16 cellular contexts compared by ENCODE assay signal in the genomic region with DNA sequence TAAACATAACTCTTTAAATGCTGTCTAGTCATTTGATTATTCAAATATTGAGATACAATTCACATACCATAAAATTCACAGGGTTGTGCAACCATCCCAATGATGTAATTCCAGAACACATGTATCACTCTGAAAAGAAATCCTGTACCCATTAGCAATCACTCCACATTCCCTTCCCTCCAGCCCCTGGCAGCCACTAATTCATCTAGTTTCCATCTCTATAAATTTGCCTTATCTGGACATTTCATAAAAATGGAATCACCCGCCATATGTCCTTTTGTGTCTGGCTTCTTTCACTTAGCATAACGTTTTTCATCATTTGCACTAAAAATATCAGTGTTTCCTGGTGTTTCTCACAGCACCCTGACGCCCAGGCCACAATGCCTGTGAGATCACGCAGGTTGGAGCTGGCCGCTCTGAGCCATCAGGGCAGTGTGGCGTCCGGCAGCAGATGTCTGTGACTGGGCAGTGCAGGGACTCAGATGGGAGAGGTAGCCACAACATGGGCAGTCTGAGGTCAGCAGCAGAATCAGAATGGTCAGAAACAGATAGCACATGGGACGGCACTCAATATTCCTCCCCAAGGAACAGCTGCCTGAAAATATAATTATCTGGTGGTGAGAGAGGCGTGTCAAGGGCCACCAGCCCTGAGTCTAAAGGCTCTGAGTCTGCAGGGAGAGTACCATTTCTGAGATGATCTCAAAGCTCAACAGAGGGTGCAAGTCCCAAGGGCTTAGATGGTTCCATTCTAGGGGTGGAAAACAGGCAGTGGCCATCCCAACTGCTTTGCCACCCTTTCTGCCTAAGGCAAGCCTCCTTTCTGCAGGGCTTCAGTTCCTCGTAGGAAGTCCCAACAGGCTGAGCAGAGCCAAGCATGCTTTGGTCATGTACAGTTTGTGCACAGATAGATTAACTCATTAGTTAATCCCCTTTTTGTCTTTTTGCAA.
DNase-seq lines count a peak whose midpoint lies in the region; ATAC-seq and TF ChIP-seq lines count a peak whose summit lies in the region.
"Had no signal": no experiment of that assay in that cellular context is flagged by ENCODE, and none has a peak within 500 bp of the region (broad histone marks: within the 10 kb centered on the region; RNA-seq: fewer than 3 reads in every experiment).

No MANE protein-coding gene starts in this region.

- WGBS in hepatocyte (ENCODE audit: low lambda C conversion rate, missing lambda C conversion rate) = 64% methylated on average over 10 of the region's 10 CpGs

- peaks cover 3 to 12% (median 5%) of the 10 kb centered on the region in 3 donors for H3K4me1 Mint-ChIP-seq in CD8-positive, alpha-beta memory T cell

- no peaks in the 10 kb centered on the region for H3K9me3 ChIP-seq in adipocyte (ENCODE audit: control insufficient read depth, low read length)
- no peaks in the 10 kb centered on the region for H3K9me3 ChIP-seq in hepatocyte (ENCODE audit: low read depth)
- H3K9me3 ChIP-seq in CD8-positive, alpha-beta memory T cell (ENCODE audit: low read length) = no peaks in the 10 kb centered on the region

- peaks cover 0 to 3% (median 0%) of the 10 kb centered on the region in 3 donors for H3K36me3 Mint-ChIP-seq in CD8-positive, alpha-beta memory T cell

- no peaks in the 10 kb centered on the region for H4K20me1 ChIP-seq in hepatocyte (ENCODE audit: insufficient read depth, poor library complexity, severe bottlenecking)

- H3K79me2 ChIP-seq in hepatocyte = no peaks in the 10 kb centered on the region

- peaks cover 28% of the 10 kb centered on the region for H3K4me1 ChIP-seq in adipocyte (ENCODE audit: control insufficient read depth, insufficient read depth, low read length)
- H3K4me1 ChIP-seq in hepatocyte (ENCODE audit: insufficient read depth) = no peaks in the 10 kb centered on the region
- H3K4me1 ChIP-seq in CD8-positive, alpha-beta memory T cell (ENCODE audit: insufficient read depth, low read length) = no peaks in the 10 kb centered on the region

- CTCF ChIA-PET in CD8-positive, alpha-beta memory T cell (lab: Charles Lee) = no interaction called here

- peak; percentile 70 for DNase-seq in AG09309 (ENCODE audit: low read depth)
- DNase-seq in GM04504 (ENCODE audit: low read depth) = peak; percentile 55
- DNase-seq in adipocyte (ENCODE audit: low read depth) = peak; percentile 86
- peak; percentile 35 for DNase-seq in islet precursor cell
- no peak for DNase-seq in hepatocyte (ENCODE audit: low spot score)
- no peak for DNase-seq in CD8-positive, alpha-beta memory T cell
- DNase-seq in UCSD-AML1 (lab: John Stamatoyannopoulos, UW; ENCODE audit: unreplicated experiment) = no peak
- DNase-seq: activated B cell treated with CpG ODN at 0.5 μM for 24 hours; NCI-H1048; NCI-H510A; SHP77; stimulated activated CD4-positive, alpha-beta T cell treated with anti-CD3 and anti-CD28 coated beads, Interleukin-15, amount 100 ng/mL, for 24 hours; stimulated activated CD8-positive, alpha-beta memory T cell treated with anti-CD3 and anti-CD28 coated beads, Interleukin-4, amount 100 ng/mL, for 48 hours had no signal

- H3K36me3 ChIP-seq in adipocyte (ENCODE audit: control insufficient read depth, insufficient read depth, low read length, severe bottlenecking) (no peaks in the 10 kb centered on the region), hepatocyte (replicated peaks; ENCODE audit: insufficient read depth, low read depth) (no peaks in the 10 kb centered on the region)
- no peaks in the 10 kb centered on the region for H3K36me3 ChIP-seq in CD8-positive, alpha-beta memory T cell (ENCODE audit: insufficient read depth, low read length)

- peak overlapping the region in 2 of 8 donors; percentile 9 to 32 for H3K27ac Mint-ChIP-seq in CD8-positive, alpha-beta memory T cell
- H3K27ac Mint-ChIP-seq: activated B cell treated with CpG ODN at 0.5 μM for 24 hours, GM23338 had no signal

- ATAC-seq in GM18517 (IDR thresholded peaks at IDR 0.05; ENCODE audit: unreplicated experiment) = no peak
- ATAC-seq: GM23338 had no signal

- TF ChIP-seq CTCF in AG09309 (IDR thresholded peaks at IDR 0.05; ENCODE audit: control insufficient read depth, insufficient read depth, low read depth, low read length, missing control alignments) = no peak
- no peak for TF ChIP-seq CTCF in hepatocyte (IDR thresholded peaks at IDR 0.05; ENCODE audit: poor library complexity)

- H3K27me3 Mint-ChIP-seq in CD8-positive, alpha-beta memory T cell = no peaks in the 10 kb centered on the region
- H3K27me3 Mint-ChIP-seq: activated B cell treated with CpG ODN at 0.5 μM for 24 hours had no signal

- no peak overlapping the region for H3K4me3 ChIP-seq in AG09309 (ENCODE audit: control insufficient read depth, low read depth, low read length)
- H3K4me3 ChIP-seq in adipocyte (ENCODE audit: low read length) = no peak overlapping the region
- H3K4me3 ChIP-seq in hepatocyte = no peak overlapping the region
- H3K4me3 ChIP-seq in CD8-positive, alpha-beta memory T cell (ENCODE audit: low read length) = no peak overlapping the region
- H3K4me3 ChIP-seq: GM23338 had no signal

- H3K27ac ChIP-seq in hepatocyte = no peak overlapping the region
- H3K27ac ChIP-seq in CD8-positive, alpha-beta memory T cell (ENCODE audit: low read depth, low read length) = no peak overlapping the region
- H3K27ac ChIP-seq: C4-2B had no signal

- H2AFZ ChIP-seq in hepatocyte = no peak overlapping the region
- H2AFZ ChIP-seq: GM23338 had no signal

- no peaks in the 10 kb centered on the region for H3K9me3 Mint-ChIP-seq in CD8-positive, alpha-beta memory T cell
- H3K9me3 Mint-ChIP-seq: activated B cell treated with CpG ODN at 0.5 μM for 24 hours, GM23338 had no signal

- no peak overlapping the region for H3K4me3 Mint-ChIP-seq in CD8-positive, alpha-beta memory T cell
- H3K4me3 Mint-ChIP-seq: activated B cell treated with CpG ODN at 0.5 μM for 24 hours, GM23338 had no signal

- no peak overlapping the region for H3K4me2 ChIP-seq in hepatocyte
- H3K4me2 ChIP-seq: GM23338 had no signal

- H3K9me2 ChIP-seq in hepatocyte (replicated peaks; ENCODE audit: insufficient read depth) = no peaks in the 10 kb centered on the region

- no peak overlapping the region for H3K9ac ChIP-seq in adipocyte (ENCODE audit: low read length)

- no peaks in the 10 kb centered on the region for H3K27me3 ChIP-seq in adipocyte (replicated peaks; ENCODE audit: control insufficient read depth, insufficient read depth, low read length)
- H3K27me3 ChIP-seq in hepatocyte = no peaks in the 10 kb centered on the region
- H3K27me3 ChIP-seq in CD8-positive, alpha-beta memory T cell (ENCODE audit: insufficient read depth, low read length, poor library complexity, severe bottlenecking) = no peaks in the 10 kb centered on the region

- POLR2A ChIA-PET in CD8-positive, alpha-beta memory T cell (lab: Charles Lee) = no interaction called here

Comparison
In these comparisons a context has a peak if more than half of its experiments do, and no peak if none do; other contexts are left out.
1. DNase-seq: peak in AG09309 (single experiment), GM04504 (single experiment), adipocyte (single experiment) and islet precursor cell (single experiment); none in hepatocyte (single experiment), CD8-positive, alpha-beta memory T cell (0 of 5) and UCSD-AML1 (single experiment).